In genomic region chr5:180289966-180290365, GRCh38 we compare ENCODE assay signal across 2 cellular contexts.
TF ChIP-seq lines count a peak whose summit lies in the region.

No MANE protein-coding gene starts in this region.

TF ChIP-seq in IMR-90, 13 proteins besides CTCF, POLR2A, EP300 and RAD21:
- TF ChIP-seq CEBPB (IDR thresholded peaks at IDR 0.05; ENCODE audit: low read depth, low read length) (no peak), CHD1 (IDR thresholded peaks at IDR 0.05; ENCODE audit: low read depth, low read length) (no peak), BHLHE40 (IDR thresholded peaks at IDR 0.05; ENCODE audit: low read depth, low read length) (no peak), RCOR1 (IDR thresholded peaks at IDR 0.05; ENCODE audit: insufficient replicate concordance, low read length) (no peak), MAFK (IDR thresholded peaks at IDR 0.05; ENCODE audit: low read depth, low read length) (no peak), FOS (IDR thresholded peaks at IDR 0.05; ENCODE audit: low read depth, low read length) (no peak), MXI1 (IDR thresholded peaks at IDR 0.05; ENCODE audit: borderline replicate concordance, low read depth, low read length) (no peak)

TF ChIP-seq in GM12878, 131 proteins besides CTCF, POLR2A, EP300 and RAD21:
- TF ChIP-seq HDGF (IDR thresholded peaks at IDR 0.05) (no peak), BHLHE40 (IDR thresholded peaks at IDR 0.05; ENCODE audit: borderline replicate concordance in 1 of 2, low read depth in 2 of 2, low read length in 1 of 2) (no peak), CEBPB (IDR thresholded peaks at IDR 0.05; ENCODE audit: borderline replicate concordance in 1 of 2, low read depth in 2 of 2, low read length in 2 of 2) (no peak), E2F8 (IDR thresholded peaks at IDR 0.05; ENCODE audit: low read depth, partially characterized antibody) (no peak), KLF5 (IDR thresholded peaks at IDR 0.05; ENCODE audit: partially characterized antibody) (no peak), ASH2L (IDR thresholded peaks at IDR 0.05; ENCODE audit: borderline replicate concordance, low read depth) (no peak), POU2F2 (IDR thresholded peaks at IDR 0.05; ENCODE audit: borderline replicate concordance, low read depth, low read length) (no peak), MTA2 (IDR thresholded peaks at IDR 0.05; ENCODE audit: low read depth) (no peak), EZH2 (IDR thresholded peaks at IDR 0.05; ENCODE audit: borderline replicate concordance, control insufficient read depth, low read depth, low read length) (no peak), POLR2AphosphoS2 (IDR thresholded peaks at IDR 0.05; ENCODE audit: low read depth, low read length) (no peak), MYB (IDR thresholded peaks at IDR 0.05; ENCODE audit: borderline replicate concordance, low read depth, low read length) (no peak), ELK1 (IDR thresholded peaks at IDR 0.05; ENCODE audit: low read depth, low read length) (no peak), IRF3 (IDR thresholded peaks at IDR 0.05) (no peak), HSF1 (IDR thresholded peaks at IDR 0.05; ENCODE audit: low read depth, low read length) (no peak)
